11 cellular contexts compared by ENCODE assay signal in the genomic region with DNA sequence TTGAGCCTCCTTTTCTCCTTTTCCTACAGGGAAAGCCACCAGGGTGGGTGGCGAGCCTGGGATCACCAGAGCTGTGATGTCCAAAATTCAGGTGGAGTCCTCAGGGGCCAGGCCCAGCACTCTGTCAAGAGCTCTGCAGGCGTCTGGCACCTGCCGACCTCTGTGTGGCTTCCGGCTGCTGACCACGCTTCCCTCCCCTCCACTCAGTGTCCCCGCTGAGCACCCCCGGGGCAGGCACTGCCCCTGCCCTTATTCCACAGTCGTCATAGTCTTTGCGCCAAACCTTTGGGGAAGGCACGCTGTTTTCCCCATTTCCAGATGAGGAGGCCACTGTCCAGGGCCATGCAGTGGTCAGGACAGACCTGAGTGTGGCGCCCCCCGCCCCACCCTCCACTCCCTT. TPM values are rescaled to one million over a fixed set of nuclear protein-coding genes. Genes with fewer than 3 reads are reported as not detected.
A peak's percentile ranks its signal among the peaks of the same experiment; 100 is the strongest.
DNase-seq lines count a peak whose midpoint lies in the region; ATAC-seq and TF ChIP-seq lines count a peak whose summit lies in the region.
"Had no signal": no experiment of that assay in that cellular context is flagged by ENCODE, and none has a peak within 500 bp of the region (broad histone marks: within the 10 kb centered on the region; RNA-seq: fewer than 3 reads in every experiment).

No MANE protein-coding gene starts in this region.

- peak; percentile 18 for ATAC-seq in GM19463 (IDR thresholded peaks at IDR 0.05; ENCODE audit: unreplicated experiment)
- ATAC-seq in sciatic nerve: no peak

- peak; percentile 21 for DNase-seq in GM13976 (ENCODE audit: low spot score)
- no peak for DNase-seq in MM.1S
- DNase-seq in mesenteric fat pad (ENCODE audit: low spot score): peak; percentile 80
- no peak for DNase-seq in H7
- DNase-seq in sciatic nerve (ENCODE audit: low spot score): no peak
- no peak for DNase-seq in SHP77 treated with DMSO at 0.1 percent for 48 hours (lab: John Stamatoyannopoulos, UW)
- DNase-seq in NCI-H1417 (lab: John Stamatoyannopoulos, UW): no peak
- DNase-seq: Calu3, T1000 had no signal

- in situ Hi-C loops in GM13976 (cut with MboI; ENCODE audit: low sequenced_read_pairs, unreplicated experiment): no loop called here

- H3K27me3 ChIP-seq in MM.1S (replicated peaks; ENCODE audit: insufficient read depth, low read length): no peaks in the 10 kb centered on the region
- H3K27me3 ChIP-seq in H7 (ENCODE audit: control insufficient read depth, insufficient read depth, low read length): no peaks in the 10 kb centered on the region
- H3K27me3 ChIP-seq: vagina had no signal

- peaks cover 19% of the 10 kb centered on the region for H3F3A ChIP-seq in MM.1S (ENCODE audit: insufficient read depth, low read length)

- peaks cover 29% of the 10 kb centered on the region for H3K4me1 ChIP-seq in MM.1S (ENCODE audit: low read length)
- H3K4me1 ChIP-seq: vagina had no signal

- H3K4me3 ChIP-seq in MM.1S (ENCODE audit: low read length) (peak overlapping the region; percentile 52; the same call in 1 of the 2 replicates), H7 (ENCODE audit: insufficient read depth, low read depth, low read length) (no peak overlapping the region)
- H3K4me3 ChIP-seq: vagina had no signal

- intact Hi-C loops in sciatic nerve (cut with DNase I): no loop called here

- TF ChIP-seq CTCF in GM13976 (IDR thresholded peaks at IDR 0.05; ENCODE audit: borderline replicate concordance, control extremely low read depth, extremely low read depth, insufficient read depth, missing control alignments) (no peak), MM.1S (IDR thresholded peaks at IDR 0.05; ENCODE audit: low read length) (no peak)

- H3K4me2 ChIP-seq in MM.1S (ENCODE audit: low read depth, low read length): peak overlapping the region; percentile 94; the same call in 1 of the 2 replicates

- peak overlapping the region; percentile 86; the same call in 1 of the 2 replicates for H3K27ac ChIP-seq in MM.1S (ENCODE audit: low read length)
- H3K27ac ChIP-seq: vagina had no signal

- H3K9me3 ChIP-seq in MM.1S (replicated peaks; ENCODE audit: insufficient read depth, low read length): no peaks in the 10 kb centered on the region
- H3K9me3 ChIP-seq: vagina had no signal

- peaks cover 56% of the 10 kb centered on the region for H3K79me2 ChIP-seq in MM.1S (ENCODE audit: low read length)

- H3K36me3 ChIP-seq in MM.1S (replicated peaks; ENCODE audit: insufficient read depth, low read length) (peaks cover 12% of the 10 kb centered on the region), H7 (replicated peaks; ENCODE audit: control insufficient read depth, insufficient read depth, low read length) (peaks cover 26% of the 10 kb centered on the region)

- no peaks in the 10 kb centered on the region for H4K20me1 ChIP-seq in MM.1S (ENCODE audit: insufficient read depth, low read length)

- H2AFZ ChIP-seq in MM.1S (ENCODE audit: low read length): no peak overlapping the region

- H3K9me2 ChIP-seq in MM.1S (replicated peaks; ENCODE audit: insufficient read depth, low read length): no peaks in the 10 kb centered on the region

- peak overlapping the region; percentile 68; the same call in 1 of the 2 replicates for H3K9ac ChIP-seq in MM.1S (ENCODE audit: low read length)

RNA-seq across cellular contexts. Expression of a gene that starts 7.5 kb away (rescaled TPM):
- total RNA-seq in mesenteric fat pad (33.3 TPM), sciatic nerve (44.0 TPM)
- total RNA-seq in H7 (2014; rRNA removed; shearing (Covaris generic)): 31.5 and 52.6 TPM in 2 replicates

RNA-seq across cellular contexts. Expression of a gene that starts 22.4 kb away (rescaled TPM):
- total RNA-seq in mesenteric fat pad: 3.6 TPM
- total RNA-seq in H7 (2014; rRNA removed; shearing (Covaris generic)): 1.3 and 4.1 TPM in 2 replicates
- 9.6 TPM for total RNA-seq in sciatic nerve

RNA-seq across cellular contexts. Expression of a gene that starts 22.9 kb away (rescaled TPM):
- total RNA-seq in mesenteric fat pad (not detected), sciatic nerve (0.13 TPM)
- total RNA-seq in H7 (2014; rRNA removed; shearing (Covaris generic)): 0.18 TPM in 1 of 2 replicates, not detected in the other
- total RNA-seq: Calu3, vagina had no signal

RNA-seq across cellular contexts. Expression of a gene that starts 28.3 kb away (rescaled TPM):
- 188 TPM for total RNA-seq in mesenteric fat pad
- 88.2 and 108 TPM in 2 replicates for total RNA-seq in H7 (2014; rRNA removed; shearing (Covaris generic))
- 64.1 TPM for total RNA-seq in sciatic nerve

RNA-seq across cellular contexts. Expression of a gene that starts 43.7 kb away (rescaled TPM):
- total RNA-seq in mesenteric fat pad (19.0 TPM), sciatic nerve (35.2 TPM)
- total RNA-seq in H7 (2014; rRNA removed; shearing (Covaris generic)): 27.2 and 50.5 TPM in 2 replicates

Comparison
In these comparisons a context has a peak if more than half of its experiments do, and no peak if none do; other contexts are left out.
1. DNase-seq: peak in GM13976 (single experiment) and mesenteric fat pad (single experiment); none in MM.1S (single experiment), H7 (single experiment), sciatic nerve (single experiment), SHP77 treated with DMSO at 0.1 percent for 48 hours (single experiment) and NCI-H1417 (0 of 3).